In genomic region chr2:169360984-169361705, GRCh38 we compare ENCODE assay signal across 10 cellular contexts. TPM values are rescaled to one million over a fixed set of nuclear protein-coding genes. Genes with fewer than 3 reads are reported as not detected.
DNase-seq lines count a peak whose midpoint lies in the region; ATAC-seq and TF ChIP-seq lines count a peak whose summit lies in the region.
"Had no signal": no experiment of that assay in that cellular context is flagged by ENCODE, and none has a peak within 500 bp of the region (broad histone marks: within the 10 kb centered on the region; RNA-seq: fewer than 3 reads in every experiment).

No MANE protein-coding gene starts in this region.

- H3K9me3 Mint-ChIP-seq in CD4-positive, CD25-positive, alpha-beta regulatory T cell = peaks cover 0 to 8% (median 0%) of the 10 kb centered on the region in 7 donors

- peaks cover 12 to 37% (median 16%) of the 10 kb centered on the region in 4 donors for H3K4me1 Mint-ChIP-seq in CD4-positive, CD25-positive, alpha-beta regulatory T cell

- no peak for TF ChIP-seq EP300 in esophagus muscularis mucosa (IDR thresholded peaks at IDR 0.05)

- DNase-seq in CD4-positive, CD25-positive, alpha-beta regulatory T cell = no peak
- DNase-seq in MM.1S (no peak), esophagus muscularis mucosa (ENCODE audit: extremely low spot score) (no peak), NCI-H524 treated with DMSO at 0.1 percent for 48 hours (lab: John Stamatoyannopoulos, UW) (no peak), mucosa of gallbladder (ENCODE audit: low spot score) (no peak), NCI-H1105 treated with DMSO at 0.1 percent for 48 hours (lab: John Stamatoyannopoulos, UW) (no peak), SIG-M5 (lab: John Stamatoyannopoulos, UW) (no peak)
- DNase-seq: effector CD8-positive, alpha-beta T cell had no signal

- no peaks in the 10 kb centered on the region for H3K9me3 ChIP-seq in CD4-positive, CD25-positive, alpha-beta regulatory T cell (ENCODE audit: control insufficient read depth in 2 of 2, low read length in 2 of 2)
- no peaks in the 10 kb centered on the region for H3K9me3 ChIP-seq in MM.1S (replicated peaks; ENCODE audit: insufficient read depth, low read length)
- H3K9me3 ChIP-seq in esophagus muscularis mucosa = no peaks in the 10 kb centered on the region
- H3K9me3 ChIP-seq in parathyroid adenoma (ENCODE audit: control insufficient read depth, low read length) = no peaks in the 10 kb centered on the region

- H3K4me1 ChIP-seq in CD4-positive, CD25-positive, alpha-beta regulatory T cell (ENCODE audit: control insufficient read depth, insufficient read depth, low read length, poor library complexity, severe bottlenecking) = peaks cover 33% of the 10 kb centered on the region
- H3K4me1 ChIP-seq in MM.1S (ENCODE audit: low read length) (peaks cover 5% of the 10 kb centered on the region), esophagus muscularis mucosa (peaks cover 35 to 45% (median 44%) of the 10 kb centered on the region in 4 donors), parathyroid adenoma (peaks cover 11% of the 10 kb centered on the region)

- no peaks in the 10 kb centered on the region for H3K79me2 ChIP-seq in MM.1S (ENCODE audit: low read length)
- H3K79me2 ChIP-seq in parathyroid adenoma = no peaks in the 10 kb centered on the region

- no peaks in the 10 kb centered on the region for H3K9me2 ChIP-seq in MM.1S (replicated peaks; ENCODE audit: insufficient read depth, low read length)

- TF ChIP-seq CTCF in MM.1S (IDR thresholded peaks at IDR 0.05; ENCODE audit: low read length) (no peak), esophagus muscularis mucosa (IDR thresholded peaks at IDR 0.05) (no peak), parathyroid adenoma (IDR thresholded peaks at IDR 0.05) (no peak)

- intact Hi-C loops in esophagus muscularis mucosa (cut with DNase I) = no loop called here

- H3K9ac ChIP-seq in MM.1S (ENCODE audit: low read length) = no peak overlapping the region
- no peak overlapping the region for H3K9ac ChIP-seq in parathyroid adenoma

- peak overlapping the region; percentile 39 to 79 (median 68) for H3K4me3 Mint-ChIP-seq in CD4-positive, CD25-positive, alpha-beta regulatory T cell

- ATAC-seq in CD4-positive, CD25-positive, alpha-beta regulatory T cell (ENCODE audit: low read depth in 2 of 2) = no peak

- peak overlapping the region; percentile 95; the same call in 1 of the 2 replicates for H3K4me2 ChIP-seq in MM.1S (ENCODE audit: low read depth, low read length)
- H3K4me2 ChIP-seq in parathyroid adenoma (ENCODE audit: low read length) = peak overlapping the region; percentile 89

- peaks cover 6% of the 10 kb centered on the region; the same call in 1 of the 2 replicates for H3F3A ChIP-seq in MM.1S (ENCODE audit: insufficient read depth, low read length)

- H2AFZ ChIP-seq in MM.1S (ENCODE audit: low read length) = no peak overlapping the region
- peak overlapping the region; percentile 63 for H2AFZ ChIP-seq in parathyroid adenoma

- H3K27me3 ChIP-seq in CD4-positive, CD25-positive, alpha-beta regulatory T cell (ENCODE audit: control insufficient read depth, insufficient read depth, low read length) = peaks cover 18% of the 10 kb centered on the region
- H3K27me3 ChIP-seq in MM.1S (replicated peaks; ENCODE audit: insufficient read depth, low read length) = peaks cover 12% of the 10 kb centered on the region
- peaks cover 0 to 58% (median 18%) of the 10 kb centered on the region in 4 donors for H3K27me3 ChIP-seq in esophagus muscularis mucosa
- H3K27me3 ChIP-seq in parathyroid adenoma (ENCODE audit: control insufficient read depth, insufficient read depth, low read length) = no peaks in the 10 kb centered on the region

- H4K20me1 ChIP-seq in MM.1S (ENCODE audit: insufficient read depth, low read length) = no peaks in the 10 kb centered on the region

- H3K36me3 ChIP-seq in CD4-positive, CD25-positive, alpha-beta regulatory T cell (ENCODE audit: control insufficient read depth, insufficient read depth, low read length) = no peaks in the 10 kb centered on the region
- H3K36me3 ChIP-seq in MM.1S (replicated peaks; ENCODE audit: insufficient read depth, low read length) (no peaks in the 10 kb centered on the region), esophagus muscularis mucosa (no peaks in the 10 kb centered on the region), parathyroid adenoma (ENCODE audit: control insufficient read depth, insufficient read depth, low read length) (no peaks in the 10 kb centered on the region)
- H3K36me3 ChIP-seq: SJSA1 had no signal

- no peak overlapping the region for H3K27ac ChIP-seq in CD4-positive, CD25-positive, alpha-beta regulatory T cell (ENCODE audit: insufficient read depth, low read length, poor library complexity, severe bottlenecking)
- H3K27ac ChIP-seq in MM.1S (ENCODE audit: low read length) (no peak overlapping the region), esophagus muscularis mucosa (replicated peaks in 1 of 4) (no peak overlapping the region), parathyroid adenoma (no peak overlapping the region)
- H3K27ac ChIP-seq: SJSA1 had no signal

- no peak overlapping the region for H3K27ac Mint-ChIP-seq in CD4-positive, CD25-positive, alpha-beta regulatory T cell

- TF ChIP-seq POLR2A in esophagus muscularis mucosa (IDR thresholded peaks at IDR 0.05; ENCODE audit: low read depth) = no peak

- peaks cover 63% of the 10 kb centered on the region for H3K27me3 Mint-ChIP-seq in CD4-positive, CD25-positive, alpha-beta regulatory T cell

- H3K4me3 ChIP-seq in CD4-positive, CD25-positive, alpha-beta regulatory T cell (ENCODE audit: low read depth, low read length) = no peak overlapping the region
- H3K4me3 ChIP-seq in MM.1S (ENCODE audit: low read length) (peak overlapping the region; percentile 82), esophagus muscularis mucosa (peak overlapping the region; percentile 53 to 69 (median 58)), parathyroid adenoma (ENCODE audit: low read depth, low read length) (peak overlapping the region; percentile 44)
- H3K4me3 ChIP-seq: SJSA1 had no signal

- no peaks in the 10 kb centered on the region for H3K36me3 Mint-ChIP-seq in CD4-positive, CD25-positive, alpha-beta regulatory T cell

- 20% methylated on average over 20 of the region's 20 CpGs for WGBS in esophagus muscularis mucosa

RNA-seq across cellular contexts. Expression of gene LRP2, which starts 1.2 kb away (rescaled TPM):
- not detected for total RNA-seq in CD4-positive, CD25-positive, alpha-beta regulatory T cell
- polyA plus RNA-seq in CD4-positive, CD25-positive, alpha-beta regulatory T cell = not detected
- total RNA-seq in esophagus muscularis mucosa (not detected), mucosa of gallbladder (13.6 TPM)

Comparison
In these comparisons a context has a peak if more than half of its experiments do, and no peak if none do; other contexts are left out.
1. RNA of gene LRP2, which starts 1.2 kb away (total RNA-seq): 13.6 TPM in mucosa of gallbladder (single experiment); not detected in CD4-positive, CD25-positive, alpha-beta regulatory T cell (single experiment) and not detected in esophagus muscularis mucosa; every median in the first group is over 10 times any median in the second.